In genomic region chr17:19648475-19649406, GRCh38 we compare ENCODE assay signal across 8 cellular contexts. TPM values are rescaled to one million over a fixed set of nuclear protein-coding genes. Genes with fewer than 3 reads are reported as not detected.
A peak's percentile ranks its signal among the peaks of the same experiment; 100 is the strongest.
DNase-seq lines count a peak whose midpoint lies in the region; ATAC-seq and TF ChIP-seq lines count a peak whose summit lies in the region.

ALDH3A2 (plus strand) TSS chr17:19648751; CDS start chr17:19648972, 221 bp downstream.

- in situ Hi-C loops in Panc1 (cut with HindIII; ENCODE audit: low pct_unique_long_range_greater_than_20kb, low sequenced_read_pairs): no loop called here

- peak within 1 kb of the TSS; percentile 89 for H3K27ac ChIP-seq in Panc1 (ENCODE audit: low read length)
- H3K27ac ChIP-seq in mucosa of rectum (ENCODE audit: low read depth in 2 of 2, low read length in 2 of 2): peak within 1 kb of the TSS; percentile 90 to 92

- ATAC-seq in GM21717 (IDR thresholded peaks at IDR 0.05; ENCODE audit: unreplicated experiment): peak; percentile 88
- ATAC-seq in Panc1: peak; percentile 94

- peaks cover 18% of the 10 kb centered on the region for H3K36me3 Mint-ChIP-seq in activated T-cell treated with anti-CD3 and anti-CD28 coated beads, Interleukin-2, amount 50 U/mL, for 24 hours (ENCODE audit: low read depth)

- BruUV-seq in Panc1 (replicated peaks; lab: Mats Ljungman, UMichigan): no TSS peak

- H3K27me3 ChIP-seq in Panc1 (ENCODE audit: control insufficient read depth, insufficient read depth, low read length): no peaks in the 10 kb centered on the region
- H3K27me3 ChIP-seq in mucosa of rectum (ENCODE audit: control insufficient read depth in 2 of 2, insufficient read depth in 2 of 2, low read length in 2 of 2): no peaks in the 10 kb centered on the region

- peak within 1 kb of the TSS; percentile 92 for H3K27ac Mint-ChIP-seq in activated T-cell treated with anti-CD3 and anti-CD28 coated beads, Interleukin-2, amount 50 U/mL, for 24 hours

- H3K9me3 ChIP-seq in Panc1 (ENCODE audit: control insufficient read depth, insufficient read depth, low read depth, low read length): no peaks in the 10 kb centered on the region
- H3K9me3 ChIP-seq in mucosa of rectum (ENCODE audit: control insufficient read depth in 2 of 2, low read length in 2 of 2): no peaks in the 10 kb centered on the region

- peak within 1 kb of the TSS; percentile 89 to 91 for H3K9ac ChIP-seq in mucosa of rectum (ENCODE audit: low read depth in 1 of 2, low read length in 2 of 2)

- H3K9me3 Mint-ChIP-seq in activated T-cell treated with anti-CD3 and anti-CD28 coated beads, Interleukin-2, amount 50 U/mL, for 24 hours: no peaks in the 10 kb centered on the region

- peak; percentile 35 for TF ChIP-seq CTCF in Panc1 (IDR thresholded peaks at IDR 0.05)
- peak; percentile 36 for TF ChIP-seq CTCF in epithelial cell of proximal tubule (conservative IDR thresholded peaks at IDR 0.05; ENCODE audit: low read depth, low read length)

- H3K27me3 Mint-ChIP-seq in activated T-cell treated with anti-CD3 and anti-CD28 coated beads, Interleukin-2, amount 50 U/mL, for 24 hours: peaks cover 2% of the 10 kb centered on the region

- CTCF ChIA-PET in Panc1 (lab: Charles Lee): interaction anchor here (1.0 to 1.3 kb wide), 2 partner anchors 115 to 118 kb away, joined by 3 to 4 read pairs; no protein-coding TSS in a partner anchor

- DNase-seq in DMS79 (lab: John Stamatoyannopoulos, UW) (peak; percentile 80), Panc1 (ENCODE audit: low read depth, low spot score) (no peak), epithelial cell of proximal tubule (ENCODE audit: low read depth) (no peak)
- peak; percentile 77 for DNase-seq in Jurkat, Clone E6-1 (ENCODE audit: low read depth, low spot score)
- DNase-seq in activated T-cell treated with anti-CD3 and anti-CD28 coated beads, Interleukin-2, amount 50 U/mL, for 24 hours: peak; percentile 96
- DNase-seq in stimulated activated CD8-positive, alpha-beta memory T cell treated with anti-CD3 and anti-CD28 coated beads, Interleukin-4, amount 100 ng/mL, for 48 hours: peak; percentile 95

- peaks cover 45% of the 10 kb centered on the region for H3K4me1 Mint-ChIP-seq in activated T-cell treated with anti-CD3 and anti-CD28 coated beads, Interleukin-2, amount 50 U/mL, for 24 hours (ENCODE audit: low read depth)

- peaks cover 2% of the 10 kb centered on the region; the same call in 1 of the 2 replicates for H3K36me3 ChIP-seq in Panc1 (ENCODE audit: control insufficient read depth, insufficient read depth, low read length)
- peaks cover 2 to 4% of the 10 kb centered on the region in 2 donors for H3K36me3 ChIP-seq in mucosa of rectum (ENCODE audit: control insufficient read depth in 2 of 2, insufficient read depth in 2 of 2, low read length in 2 of 2)

- intact Hi-C loops in Panc1 (cut with micrococcal nuclease; ENCODE audit: unreplicated experiment): loop anchor here (10.0 kb wide), 1 partner anchor 134 kb away; no protein-coding TSS in a partner anchor

- peaks cover 41% of the 10 kb centered on the region for H3K4me1 ChIP-seq in Panc1 (ENCODE audit: control insufficient read depth, insufficient read depth, low read length)
- peaks cover 11 to 23% of the 10 kb centered on the region in 2 donors for H3K4me1 ChIP-seq in mucosa of rectum (ENCODE audit: control insufficient read depth in 2 of 2, insufficient read depth in 2 of 2, low read length in 2 of 2)

- H3K4me3 Mint-ChIP-seq in activated T-cell treated with anti-CD3 and anti-CD28 coated beads, Interleukin-2, amount 50 U/mL, for 24 hours: peak within 1 kb of the TSS; percentile 85

- POLR2A ChIA-PET in Panc1 (lab: Charles Lee): interaction anchor here (0.7 kb wide), 1 partner anchor 271 kb away, joined by 3 read pairs; no protein-coding TSS in a partner anchor

- H3K4me3 ChIP-seq in Jurkat, Clone E6-1 (ENCODE audit: low read length): peak within 1 kb of the TSS; percentile 73
- peak within 1 kb of the TSS; percentile 73 to 75 for H3K4me3 ChIP-seq in Panc1 (ENCODE audit: low read depth in 2 of 2, low read length in 2 of 2)
- H3K4me3 ChIP-seq in epithelial cell of proximal tubule (ENCODE audit: low read depth, low read length): peak within 1 kb of the TSS; percentile 76
- H3K4me3 ChIP-seq in mucosa of rectum (ENCODE audit: low read length in 2 of 2): peak within 1 kb of the TSS; percentile 92

RNA-seq across cellular contexts. Expression of gene ALDH3A2, which starts in this region (rescaled TPM):
- polyA plus RNA-seq in Jurkat, Clone E6-1 (2012; ENCODE audit: insufficient read depth, insufficient read length): 37.6 TPM
- total RNA-seq in Panc1 (2021; ENCODE audit: unreplicated experiment) (44.4 TPM), epithelial cell of proximal tubule (27.5 and 30.9 TPM in 2 replicates)
- 46.4 TPM for polyA plus RNA-seq in Panc1 (2012; ENCODE audit: insufficient read length)

Comparison
In these comparisons a context has a peak if more than half of its experiments do, and no peak if none do; other contexts are left out.
1. DNase-seq: peak in DMS79 (single experiment), Jurkat, Clone E6-1 (single experiment), activated T-cell treated with anti-CD3 and anti-CD28 coated beads, Interleukin-2, amount 50 U/mL, for 24 hours (single experiment) and stimulated activated CD8-positive, alpha-beta memory T cell treated with anti-CD3 and anti-CD28 coated beads, Interleukin-4, amount 100 ng/mL, for 48 hours (single experiment); none in Panc1 (single experiment) and epithelial cell of proximal tubule (single experiment).
2. Peak in every context shown above with its lines, with median percentiles within 50 percentile points of each other: H3K4me3 ChIP-seq.